ENCODE assay signal across 1 cellular context in genomic region chr18:74497778-74498177, GRCh38.
TF ChIP-seq lines count a peak whose summit lies in the region.

No MANE protein-coding gene starts in this region.

TF ChIP-seq in HCT116, 20 proteins besides CTCF, POLR2A, EP300 and RAD21 (continued from another document):
- TF ChIP-seq ZBTB33 (IDR thresholded peaks at IDR 0.05; ENCODE audit: extremely low read depth, insufficient replicate concordance, low read length) (no peak), SP1 (IDR thresholded peaks at IDR 0.05; ENCODE audit: low read depth) (no peak), ELF1 (IDR thresholded peaks at IDR 0.05; ENCODE audit: borderline replicate concordance, low read depth) (no peak), FOSL1 (IDR thresholded peaks at IDR 0.05; ENCODE audit: low read depth) (no peak), YY1 (IDR thresholded peaks at IDR 0.05; ENCODE audit: extremely low read depth, insufficient replicate concordance, low read depth, low read length) (no peak), POLR2AphosphoS5 (IDR thresholded peaks at IDR 0.05; ENCODE audit: low read depth, low read length) (no peak), EGR1 (IDR thresholded peaks at IDR 0.05; ENCODE audit: low read depth) (no peak), ZNF274 (IDR thresholded peaks at IDR 0.05; ENCODE audit: low read depth, low read length) (no peak), JUND (IDR thresholded peaks at IDR 0.05) (no peak)
